In the genomic region with DNA sequence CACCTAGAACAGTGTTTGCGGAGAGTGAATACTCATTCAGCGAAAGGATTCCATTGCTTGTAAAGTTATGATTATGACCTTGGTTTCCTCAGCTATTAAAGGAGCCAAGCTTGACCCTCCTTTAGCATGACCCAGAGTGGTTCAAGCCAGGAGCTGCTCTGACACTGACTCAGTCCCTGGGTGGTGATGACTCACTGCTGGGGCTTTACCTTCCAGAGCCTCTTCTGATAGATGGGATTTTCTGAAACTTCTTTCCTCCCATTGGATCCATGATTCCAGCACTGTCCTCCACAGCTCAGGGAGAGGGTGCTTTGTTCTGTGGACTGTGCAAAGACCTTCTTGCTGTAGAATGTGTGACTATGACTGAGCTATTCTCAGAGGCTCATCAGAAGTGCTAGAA, we compare ENCODE assay signal across 1 cellular context.
TF ChIP-seq lines count a peak whose summit lies in the region.

No MANE protein-coding gene starts in this region.

TF ChIP-seq in GM12878, 131 proteins besides CTCF, POLR2A, EP300 and RAD21 (continued from another document and continues in another):
- TF ChIP-seq, protein P1, sequence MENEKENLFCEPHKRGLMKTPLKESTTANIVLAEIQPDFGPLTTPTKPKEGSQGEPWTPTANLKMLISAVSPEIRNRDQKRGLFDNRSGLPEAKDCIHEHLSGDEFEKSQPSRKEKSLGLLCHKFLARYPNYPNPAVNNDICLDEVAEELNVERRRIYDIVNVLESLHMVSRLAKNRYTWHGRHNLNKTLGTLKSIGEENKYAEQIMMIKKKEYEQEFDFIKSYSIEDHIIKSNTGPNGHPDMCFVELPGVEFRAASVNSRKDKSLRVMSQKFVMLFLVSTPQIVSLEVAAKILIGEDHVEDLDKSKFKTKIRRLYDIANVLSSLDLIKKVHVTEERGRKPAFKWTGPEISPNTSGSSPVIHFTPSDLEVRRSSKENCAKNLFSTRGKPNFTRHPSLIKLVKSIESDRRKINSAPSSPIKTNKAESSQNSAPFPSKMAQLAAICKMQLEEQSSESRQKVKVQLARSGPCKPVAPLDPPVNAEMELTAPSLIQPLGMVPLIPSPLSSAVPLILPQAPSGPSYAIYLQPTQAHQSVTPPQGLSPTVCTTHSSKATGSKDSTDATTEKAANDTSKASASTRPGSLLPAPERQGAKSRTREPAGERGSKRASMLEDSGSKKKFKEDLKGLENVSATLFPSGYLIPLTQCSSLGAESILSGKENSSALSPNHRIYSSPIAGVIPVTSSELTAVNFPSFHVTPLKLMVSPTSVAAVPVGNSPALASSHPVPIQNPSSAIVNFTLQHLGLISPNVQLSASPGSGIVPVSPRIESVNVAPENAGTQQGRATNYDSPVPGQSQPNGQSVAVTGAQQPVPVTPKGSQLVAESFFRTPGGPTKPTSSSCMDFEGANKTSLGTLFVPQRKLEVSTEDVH (IDR thresholded peaks at IDR 0.05; ENCODE audit: low read depth, partially characterized antibody): no peak
- TF ChIP-seq ZNF24 (IDR thresholded peaks at IDR 0.05) (no peak), NR2F1 (conservative IDR thresholded peaks at IDR 0.05) (peak; percentile 55; the same call in 1 of the 2 replicates), MTA3 (IDR thresholded peaks at IDR 0.05; ENCODE audit: borderline replicate concordance, low read length) (no peak), SMC3 (IDR thresholded peaks at IDR 0.05; ENCODE audit: borderline replicate concordance, low read length) (no peak), CREB1 (IDR thresholded peaks at IDR 0.05; ENCODE audit: low read depth) (no peak), GATAD2B (conservative IDR thresholded peaks at IDR 0.05; ENCODE audit: low read depth) (no peak), IKZF1 (conservative IDR thresholded peaks at IDR 0.05) (peak; percentile 39; the same call in 1 of the 2 replicates), RAD51 (IDR thresholded peaks at IDR 0.05) (no peak), PAX5 (IDR thresholded peaks at IDR 0.05; ENCODE audit: borderline replicate concordance, low read depth, low read length) (no peak), CBX3 (IDR thresholded peaks at IDR 0.05; ENCODE audit: borderline replicate concordance, low read depth) (no peak), IKZF2 (IDR thresholded peaks at IDR 0.05) (peak; percentile 49 to 50; a peak in 3 of 4 replicates), GABPA (IDR thresholded peaks at IDR 0.05; ENCODE audit: low read depth) (no peak), SIX5 (IDR thresholded peaks at IDR 0.05; ENCODE audit: low read depth, low read length, severe bottlenecking) (no peak), HDAC6 (IDR thresholded peaks at IDR 0.05; ENCODE audit: unreplicated experiment) (no peak), ATF7 (IDR thresholded peaks at IDR 0.05; ENCODE audit: low read depth) (no peak; the same call in 1 of the 2 replicates), ZNF217 (IDR thresholded peaks at IDR 0.05) (no peak), SRF (IDR thresholded peaks at IDR 0.05; ENCODE audit: low read depth in 2 of 2, low read length in 2 of 2) (no peak), TBL1XR1 (IDR thresholded peaks at IDR 0.05; ENCODE audit: low read depth, low read length) (no peak), SMARCA5 (IDR thresholded peaks at IDR 0.05) (no peak), RBBP5 (conservative IDR thresholded peaks at IDR 0.05) (no peak), RUNX3 (IDR thresholded peaks at IDR 0.05; ENCODE audit: low read length) (no peak), NRF1 (conservative IDR thresholded peaks at IDR 0.05; ENCODE audit: low read depth, low read length) (no peak), BHLHE40 (IDR thresholded peaks at IDR 0.05; ENCODE audit: borderline replicate concordance in 1 of 2, low read depth in 2 of 2, low read length in 1 of 2) (no peak), RCOR1 (conservative IDR thresholded peaks at IDR 0.05; ENCODE audit: low read depth, low read length) (no peak), CBFB (IDR thresholded peaks at IDR 0.05; ENCODE audit: low read depth) (no peak), YBX1 (IDR thresholded peaks at IDR 0.05) (no peak), POU2F2 (IDR thresholded peaks at IDR 0.05; ENCODE audit: borderline replicate concordance, low read depth, low read length) (no peak), JUND (IDR thresholded peaks at IDR 0.05; ENCODE audit: low read depth, low read length) (no peak), SMAD1 (IDR thresholded peaks at IDR 0.05; ENCODE audit: low read depth, partially characterized antibody) (no peak), ZNF384 (IDR thresholded peaks at IDR 0.05; ENCODE audit: borderline replicate concordance, low read depth, low read length) (no peak), PML (IDR thresholded peaks at IDR 0.05; ENCODE audit: low read length) (no peak), TCF3 (IDR thresholded peaks at IDR 0.05; ENCODE audit: borderline replicate concordance, insufficient read depth, low read depth, low read length) (no peak), JUNB (IDR thresholded peaks at IDR 0.05) (peak; percentile 70), MXI1 (IDR thresholded peaks at IDR 0.05; ENCODE audit: low read depth, low read length) (no peak)
- TF ChIP-seq, protein P2, sequence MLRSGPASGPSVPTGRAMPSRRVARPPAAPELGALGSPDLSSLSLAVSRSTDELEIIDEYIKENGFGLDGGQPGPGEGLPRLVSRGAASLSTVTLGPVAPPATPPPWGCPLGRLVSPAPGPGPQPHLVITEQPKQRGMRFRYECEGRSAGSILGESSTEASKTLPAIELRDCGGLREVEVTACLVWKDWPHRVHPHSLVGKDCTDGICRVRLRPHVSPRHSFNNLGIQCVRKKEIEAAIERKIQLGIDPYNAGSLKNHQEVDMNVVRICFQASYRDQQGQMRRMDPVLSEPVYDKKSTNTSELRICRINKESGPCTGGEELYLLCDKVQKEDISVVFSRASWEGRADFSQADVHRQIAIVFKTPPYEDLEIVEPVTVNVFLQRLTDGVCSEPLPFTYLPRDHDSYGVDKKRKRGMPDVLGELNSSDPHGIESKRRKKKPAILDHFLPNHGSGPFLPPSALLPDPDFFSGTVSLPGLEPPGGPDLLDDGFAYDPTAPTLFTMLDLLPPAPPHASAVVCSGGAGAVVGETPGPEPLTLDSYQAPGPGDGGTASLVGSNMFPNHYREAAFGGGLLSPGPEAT (IDR thresholded peaks at IDR 0.05; ENCODE audit: low read depth): peak; percentile 34; the same call in 1 of the 2 replicates
- TF ChIP-seq, protein P3, sequence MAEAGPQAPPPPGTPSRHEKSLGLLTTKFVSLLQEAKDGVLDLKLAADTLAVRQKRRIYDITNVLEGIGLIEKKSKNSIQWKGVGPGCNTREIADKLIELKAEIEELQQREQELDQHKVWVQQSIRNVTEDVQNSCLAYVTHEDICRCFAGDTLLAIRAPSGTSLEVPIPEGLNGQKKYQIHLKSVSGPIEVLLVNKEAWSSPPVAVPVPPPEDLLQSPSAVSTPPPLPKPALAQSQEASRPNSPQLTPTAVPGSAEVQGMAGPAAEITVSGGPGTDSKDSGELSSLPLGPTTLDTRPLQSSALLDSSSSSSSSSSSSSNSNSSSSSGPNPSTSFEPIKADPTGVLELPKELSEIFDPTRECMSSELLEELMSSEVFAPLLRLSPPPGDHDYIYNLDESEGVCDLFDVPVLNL (IDR thresholded peaks at IDR 0.05; ENCODE audit: low read depth, low read length): no peak
- TF ChIP-seq, protein P4, sequence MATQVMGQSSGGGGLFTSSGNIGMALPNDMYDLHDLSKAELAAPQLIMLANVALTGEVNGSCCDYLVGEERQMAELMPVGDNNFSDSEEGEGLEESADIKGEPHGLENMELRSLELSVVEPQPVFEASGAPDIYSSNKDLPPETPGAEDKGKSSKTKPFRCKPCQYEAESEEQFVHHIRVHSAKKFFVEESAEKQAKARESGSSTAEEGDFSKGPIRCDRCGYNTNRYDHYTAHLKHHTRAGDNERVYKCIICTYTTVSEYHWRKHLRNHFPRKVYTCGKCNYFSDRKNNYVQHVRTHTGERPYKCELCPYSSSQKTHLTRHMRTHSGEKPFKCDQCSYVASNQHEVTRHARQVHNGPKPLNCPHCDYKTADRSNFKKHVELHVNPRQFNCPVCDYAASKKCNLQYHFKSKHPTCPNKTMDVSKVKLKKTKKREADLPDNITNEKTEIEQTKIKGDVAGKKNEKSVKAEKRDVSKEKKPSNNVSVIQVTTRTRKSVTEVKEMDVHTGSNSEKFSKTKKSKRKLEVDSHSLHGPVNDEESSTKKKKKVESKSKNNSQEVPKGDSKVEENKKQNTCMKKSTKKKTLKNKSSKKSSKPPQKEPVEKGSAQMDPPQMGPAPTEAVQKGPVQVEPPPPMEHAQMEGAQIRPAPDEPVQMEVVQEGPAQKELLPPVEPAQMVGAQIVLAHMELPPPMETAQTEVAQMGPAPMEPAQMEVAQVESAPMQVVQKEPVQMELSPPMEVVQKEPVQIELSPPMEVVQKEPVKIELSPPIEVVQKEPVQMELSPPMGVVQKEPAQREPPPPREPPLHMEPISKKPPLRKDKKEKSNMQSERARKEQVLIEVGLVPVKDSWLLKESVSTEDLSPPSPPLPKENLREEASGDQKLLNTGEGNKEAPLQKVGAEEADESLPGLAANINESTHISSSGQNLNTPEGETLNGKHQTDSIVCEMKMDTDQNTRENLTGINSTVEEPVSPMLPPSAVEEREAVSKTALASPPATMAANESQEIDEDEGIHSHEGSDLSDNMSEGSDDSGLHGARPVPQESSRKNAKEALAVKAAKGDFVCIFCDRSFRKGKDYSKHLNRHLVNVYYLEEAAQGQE (IDR thresholded peaks at IDR 0.05; ENCODE audit: low read depth, low read length): no peak
- TF ChIP-seq, protein P5, sequence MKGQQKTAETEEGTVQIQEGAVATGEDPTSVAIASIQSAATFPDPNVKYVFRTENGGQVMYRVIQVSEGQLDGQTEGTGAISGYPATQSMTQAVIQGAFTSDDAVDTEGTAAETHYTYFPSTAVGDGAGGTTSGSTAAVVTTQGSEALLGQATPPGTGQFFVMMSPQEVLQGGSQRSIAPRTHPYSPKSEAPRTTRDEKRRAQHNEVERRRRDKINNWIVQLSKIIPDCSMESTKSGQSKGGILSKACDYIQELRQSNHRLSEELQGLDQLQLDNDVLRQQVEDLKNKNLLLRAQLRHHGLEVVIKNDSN (IDR thresholded peaks at IDR 0.05; ENCODE audit: borderline replicate concordance, extremely low read length, insufficient read depth, low read depth, low read length): no peak
- TF ChIP-seq, protein P6, sequence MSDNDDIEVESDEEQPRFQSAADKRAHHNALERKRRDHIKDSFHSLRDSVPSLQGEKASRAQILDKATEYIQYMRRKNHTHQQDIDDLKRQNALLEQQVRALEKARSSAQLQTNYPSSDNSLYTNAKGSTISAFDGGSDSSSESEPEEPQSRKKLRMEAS (IDR thresholded peaks at IDR 0.05; ENCODE audit: low read depth, low read length): no peak
- TF ChIP-seq, protein P7, sequence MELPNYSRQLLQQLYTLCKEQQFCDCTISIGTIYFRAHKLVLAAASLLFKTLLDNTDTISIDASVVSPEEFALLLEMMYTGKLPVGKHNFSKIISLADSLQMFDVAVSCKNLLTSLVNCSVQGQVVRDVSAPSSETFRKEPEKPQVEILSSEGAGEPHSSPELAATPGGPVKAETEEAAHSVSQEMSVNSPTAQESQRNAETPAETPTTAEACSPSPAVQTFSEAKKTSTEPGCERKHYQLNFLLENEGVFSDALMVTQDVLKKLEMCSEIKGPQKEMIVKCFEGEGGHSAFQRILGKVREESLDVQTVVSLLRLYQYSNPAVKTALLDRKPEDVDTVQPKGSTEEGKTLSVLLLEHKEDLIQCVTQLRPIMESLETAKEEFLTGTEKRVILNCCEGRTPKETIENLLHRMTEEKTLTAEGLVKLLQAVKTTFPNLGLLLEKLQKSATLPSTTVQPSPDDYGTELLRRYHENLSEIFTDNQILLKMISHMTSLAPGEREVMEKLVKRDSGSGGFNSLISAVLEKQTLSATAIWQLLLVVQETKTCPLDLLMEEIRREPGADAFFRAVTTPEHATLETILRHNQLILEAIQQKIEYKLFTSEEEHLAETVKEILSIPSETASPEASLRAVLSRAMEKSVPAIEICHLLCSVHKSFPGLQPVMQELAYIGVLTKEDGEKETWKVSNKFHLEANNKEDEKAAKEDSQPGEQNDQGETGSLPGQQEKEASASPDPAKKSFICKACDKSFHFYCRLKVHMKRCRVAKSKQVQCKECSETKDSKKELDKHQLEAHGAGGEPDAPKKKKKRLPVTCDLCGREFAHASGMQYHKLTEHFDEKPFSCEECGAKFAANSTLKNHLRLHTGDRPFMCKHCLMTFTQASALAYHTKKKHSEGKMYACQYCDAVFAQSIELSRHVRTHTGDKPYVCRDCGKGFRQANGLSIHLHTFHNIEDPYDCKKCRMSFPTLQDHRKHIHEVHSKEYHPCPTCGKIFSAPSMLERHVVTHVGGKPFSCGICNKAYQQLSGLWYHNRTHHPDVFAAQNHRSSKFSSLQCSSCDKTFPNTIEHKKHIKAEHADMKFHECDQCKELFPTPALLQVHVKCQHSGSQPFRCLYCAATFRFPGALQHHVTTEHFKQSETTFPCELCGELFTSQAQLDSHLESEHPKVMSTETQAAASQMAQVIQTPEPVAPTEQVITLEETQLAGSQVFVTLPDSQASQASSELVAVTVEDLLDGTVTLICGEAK (IDR thresholded peaks at IDR 0.05; ENCODE audit: borderline replicate concordance): no peak
- TF ChIP-seq, protein P8, sequence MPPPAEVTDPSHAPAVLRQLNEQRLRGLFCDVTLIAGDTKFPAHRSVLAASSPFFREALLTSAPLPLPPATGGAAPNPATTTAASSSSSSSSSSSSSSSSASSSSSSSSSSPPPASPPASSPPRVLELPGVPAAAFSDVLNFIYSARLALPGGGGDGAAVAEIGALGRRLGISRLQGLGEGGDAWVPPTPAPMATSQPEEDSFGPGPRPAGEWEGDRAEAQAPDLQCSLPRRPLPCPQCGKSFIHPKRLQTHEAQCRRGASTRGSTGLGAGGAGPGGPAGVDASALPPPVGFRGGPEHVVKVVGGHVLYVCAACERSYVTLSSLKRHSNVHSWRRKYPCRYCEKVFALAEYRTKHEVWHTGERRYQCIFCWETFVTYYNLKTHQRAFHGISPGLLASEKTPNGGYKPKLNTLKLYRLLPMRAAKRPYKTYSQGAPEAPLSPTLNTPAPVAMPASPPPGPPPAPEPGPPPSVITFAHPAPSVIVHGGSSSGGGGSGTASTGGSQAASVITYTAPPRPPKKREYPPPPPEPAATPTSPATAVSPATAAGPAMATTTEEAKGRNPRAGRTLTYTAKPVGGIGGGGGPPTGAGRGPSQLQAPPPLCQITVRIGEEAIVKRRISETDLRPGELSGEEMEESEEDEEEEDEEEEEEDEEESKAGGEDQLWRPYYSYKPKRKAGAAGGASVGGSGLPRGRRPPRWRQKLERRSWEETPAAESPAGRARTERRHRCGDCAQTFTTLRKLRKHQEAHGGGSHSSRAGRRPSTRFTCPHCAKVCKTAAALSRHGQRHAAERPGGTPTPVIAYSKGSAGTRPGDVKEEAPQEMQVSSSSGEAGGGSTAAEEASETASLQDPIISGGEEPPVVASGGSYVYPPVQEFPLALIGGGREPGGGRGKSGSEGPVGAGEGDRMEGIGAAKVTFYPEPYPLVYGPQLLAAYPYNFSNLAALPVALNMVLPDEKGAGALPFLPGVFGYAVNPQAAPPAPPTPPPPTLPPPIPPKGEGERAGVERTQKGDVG (CRISPR knock-in tag; IDR thresholded peaks at IDR 0.05): no peak
- TF ChIP-seq, protein P9, sequence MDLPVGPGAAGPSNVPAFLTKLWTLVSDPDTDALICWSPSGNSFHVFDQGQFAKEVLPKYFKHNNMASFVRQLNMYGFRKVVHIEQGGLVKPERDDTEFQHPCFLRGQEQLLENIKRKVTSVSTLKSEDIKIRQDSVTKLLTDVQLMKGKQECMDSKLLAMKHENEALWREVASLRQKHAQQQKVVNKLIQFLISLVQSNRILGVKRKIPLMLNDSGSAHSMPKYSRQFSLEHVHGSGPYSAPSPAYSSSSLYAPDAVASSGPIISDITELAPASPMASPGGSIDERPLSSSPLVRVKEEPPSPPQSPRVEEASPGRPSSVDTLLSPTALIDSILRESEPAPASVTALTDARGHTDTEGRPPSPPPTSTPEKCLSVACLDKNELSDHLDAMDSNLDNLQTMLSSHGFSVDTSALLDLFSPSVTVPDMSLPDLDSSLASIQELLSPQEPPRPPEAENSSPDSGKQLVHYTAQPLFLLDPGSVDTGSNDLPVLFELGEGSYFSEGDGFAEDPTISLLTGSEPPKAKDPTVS (IDR thresholded peaks at IDR 0.05; ENCODE audit: low read depth, low read length): no peak
